In genomic region chr1:113800487-113800886, GRCh38 we compare ENCODE assay signal across 21 cellular contexts. TPM values are rescaled to one million over a fixed set of nuclear protein-coding genes. Genes with fewer than 3 reads are reported as not detected.
DNase-seq lines count a peak whose midpoint lies in the region; ATAC-seq lines count a peak whose summit lies in the region.
"Had no signal": no experiment of that assay in that cellular context is flagged by ENCODE, and none has a peak within 500 bp of the region (broad histone marks: within the 10 kb centered on the region; RNA-seq: fewer than 3 reads in every experiment).

No MANE protein-coding gene starts in this region.

- H3K36me3 ChIP-seq in CD4-positive, CD25-positive, alpha-beta regulatory T cell (ENCODE audit: control insufficient read depth, insufficient read depth, low read length) = peaks cover 22% of the 10 kb centered on the region

- peak overlapping the region in 1 of 3 donors; percentile 11 for H3K27ac Mint-ChIP-seq in CD4-positive, CD25-positive, alpha-beta regulatory T cell
- peak overlapping the region; percentile 11 for H3K27ac Mint-ChIP-seq in T-helper 17 cell
- peak overlapping the region in 7 of 10 donors; percentile 23 to 83 (median 68) for H3K27ac Mint-ChIP-seq in naive thymus-derived CD8-positive, alpha-beta T cell
- H3K27ac Mint-ChIP-seq: B cell, IgD-negative memory B cell had no signal

- no peak overlapping the region for H3K27ac ChIP-seq in CD4-positive, CD25-positive, alpha-beta regulatory T cell (ENCODE audit: insufficient read depth, low read length, poor library complexity, severe bottlenecking)
- H3K27ac ChIP-seq: A549, SJSA1 had no signal

- DNase-seq in CD4-positive, CD25-positive, alpha-beta regulatory T cell = no peak
- peak; percentile 1 for DNase-seq in EH (ENCODE audit: low read depth)
- no peak for DNase-seq in T-helper 17 cell
- no peak for DNase-seq in naive thymus-derived CD8-positive, alpha-beta T cell
- DNase-seq in activated CD8-positive, alpha-beta memory T cell treated with anti-CD3 and anti-CD28 coated beads for 24 hours = no peak
- no peak for DNase-seq in NCI-H82 treated with DMSO at 0.1 percent for 48 hours (lab: John Stamatoyannopoulos, UW; ENCODE audit: unreplicated experiment)
- DNase-seq in DMS153 treated with DMSO at 0.1 percent for 48 hours (lab: John Stamatoyannopoulos, UW; ENCODE audit: unreplicated experiment) = no peak
- DNase-seq: COR-L47, DMS 273 treated with DMSO at 0.1 percent for 48 hours, DND-41, NCI-H1694 treated with DMSO at 0.1 percent for 48 hours, NCI-H2081 treated with DMSO at 0.1 percent for 48 hours, NCI-H2171 treated with DMSO at 0.1 percent for 48 hours, NCI-H446, NCI-H526 had no signal

- no peaks in the 10 kb centered on the region for H3K9me3 Mint-ChIP-seq in CD4-positive, CD25-positive, alpha-beta regulatory T cell
- H3K9me3 Mint-ChIP-seq in naive thymus-derived CD8-positive, alpha-beta T cell = no peaks in the 10 kb centered on the region
- H3K9me3 Mint-ChIP-seq: CD14-positive monocyte, IgD-negative memory B cell had no signal

- H3K36me3 Mint-ChIP-seq in CD4-positive, CD25-positive, alpha-beta regulatory T cell = peaks cover 28% of the 10 kb centered on the region
- H3K36me3 Mint-ChIP-seq in T-helper 17 cell (ENCODE audit: low read depth) = no peaks in the 10 kb centered on the region
- peaks cover 6 to 41% (median 13%) of the 10 kb centered on the region in 3 donors for H3K36me3 Mint-ChIP-seq in naive thymus-derived CD8-positive, alpha-beta T cell

- no peaks in the 10 kb centered on the region for H3K27me3 Mint-ChIP-seq in CD4-positive, CD25-positive, alpha-beta regulatory T cell
- H3K27me3 Mint-ChIP-seq in T-helper 17 cell = no peaks in the 10 kb centered on the region
- no peaks in the 10 kb centered on the region for H3K27me3 Mint-ChIP-seq in naive thymus-derived CD8-positive, alpha-beta T cell
- H3K27me3 Mint-ChIP-seq: B cell, IgD-negative memory B cell had no signal

- POLR2A ChIA-PET in naive thymus-derived CD8-positive, alpha-beta T cell (lab: Charles Lee) = no interaction called here

- H3K4me3 Mint-ChIP-seq in CD4-positive, CD25-positive, alpha-beta regulatory T cell = peak overlapping the region in 3 of 4 donors; percentile 29 to 74 (median 55)
- no peak overlapping the region for H3K4me3 Mint-ChIP-seq in T-helper 17 cell
- peak overlapping the region in 2 of 10 donors; percentile 13 to 24 for H3K4me3 Mint-ChIP-seq in naive thymus-derived CD8-positive, alpha-beta T cell
- H3K4me3 Mint-ChIP-seq: B cell, CD14-positive monocyte had no signal

- no peaks in the 10 kb centered on the region for H3K9me3 ChIP-seq in CD4-positive, CD25-positive, alpha-beta regulatory T cell (ENCODE audit: control insufficient read depth in 2 of 2, low read length in 2 of 2)
- H3K9me3 ChIP-seq in T-helper 17 cell (ENCODE audit: control insufficient read depth, low read length, poor library complexity, severe bottlenecking) = no peaks in the 10 kb centered on the region
- H3K9me3 ChIP-seq: A549, SJSA1 had no signal

- H3K4me1 ChIP-seq in CD4-positive, CD25-positive, alpha-beta regulatory T cell (ENCODE audit: control insufficient read depth, insufficient read depth, low read length, poor library complexity, severe bottlenecking) = peaks cover 51% of the 10 kb centered on the region
- H3K4me1 ChIP-seq: SJSA1 had no signal

- H3K4me1 Mint-ChIP-seq in CD4-positive, CD25-positive, alpha-beta regulatory T cell = peaks cover 48 to 86% (median 72%) of the 10 kb centered on the region in 4 donors
- H3K4me1 Mint-ChIP-seq in T-helper 17 cell = peaks cover 30% of the 10 kb centered on the region
- H3K4me1 Mint-ChIP-seq in naive thymus-derived CD8-positive, alpha-beta T cell = peaks cover 26 to 77% (median 60%) of the 10 kb centered on the region in 4 donors

- no peak for ATAC-seq in CD4-positive, CD25-positive, alpha-beta regulatory T cell (ENCODE audit: low read depth in 2 of 2)
- no peak for ATAC-seq in T-helper 17 cell
- no peak for ATAC-seq in naive thymus-derived CD8-positive, alpha-beta T cell
- ATAC-seq: A549, Right ventricle myocardium inferior had no signal

- H3K27me3 ChIP-seq in CD4-positive, CD25-positive, alpha-beta regulatory T cell (ENCODE audit: control insufficient read depth, insufficient read depth, low read length) = no peaks in the 10 kb centered on the region
- H3K27me3 ChIP-seq: SJSA1 had no signal

- H3K4me3 ChIP-seq in CD4-positive, CD25-positive, alpha-beta regulatory T cell (ENCODE audit: low read depth, low read length) = peak overlapping the region; percentile 21
- H3K4me3 ChIP-seq: A549, SJSA1 had no signal

RNA-seq across cellular contexts. Expression of gene RSBN1, which starts 11.8 kb away (rescaled TPM):
- 52.1 TPM for total RNA-seq in CD4-positive, CD25-positive, alpha-beta regulatory T cell
- polyA plus RNA-seq in CD4-positive, CD25-positive, alpha-beta regulatory T cell = 10 to 100 TPM; 43.8 to 52.7 (median 49.8) TPM
- 10 to 100 TPM; 40.1 to 45.8 TPM for total RNA-seq in T-helper 17 cell
- total RNA-seq in naive thymus-derived CD8-positive, alpha-beta T cell = 10 to 100 TPM; 53.6 to 56.3 TPM
- 10 to 100 TPM; 34.8 to 39.1 (median 37.5) TPM for polyA plus RNA-seq in naive thymus-derived CD8-positive, alpha-beta T cell

RNA-seq across cellular contexts. Expression of gene PHTF1, which starts 41.2 kb away (rescaled TPM):
- total RNA-seq in CD4-positive, CD25-positive, alpha-beta regulatory T cell = 16.7 TPM
- polyA plus RNA-seq in CD4-positive, CD25-positive, alpha-beta regulatory T cell = 10 to 100 TPM; 11.1 to 22.7 (median 15.3) TPM
- total RNA-seq in T-helper 17 cell = 10 to 100 TPM; 14.7 to 17.9 TPM
- 1 to 10 TPM; 7.7 to 9.9 TPM for total RNA-seq in naive thymus-derived CD8-positive, alpha-beta T cell
- 1 to 10 TPM; 1.9 to 4.3 (median 3.1) TPM for polyA plus RNA-seq in naive thymus-derived CD8-positive, alpha-beta T cell
